In genomic region chr2:165868211-165868610, GRCh38 we compare ENCODE assay signal across 1 cellular context.
TF ChIP-seq lines count a peak whose summit lies in the region.

No MANE protein-coding gene starts in this region.

TF ChIP-seq in SK-N-SH, 30 proteins besides CTCF, POLR2A, EP300 and RAD21 (continued from another document):
- peak; percentile 18; the same call in 1 of the 2 replicates for TF ChIP-seq PBX3 (IDR thresholded peaks at IDR 0.05)
- TF ChIP-seq GATA2 (CRISPR knock-in tag; IDR thresholded peaks at IDR 0.05): no peak
- no peak for TF ChIP-seq SIN3A (IDR thresholded peaks at IDR 0.05; ENCODE audit: borderline replicate concordance, low read depth, low read length)
- no peak for TF ChIP-seq USF1 (IDR thresholded peaks at IDR 0.05; ENCODE audit: borderline replicate concordance, low read depth)
- TF ChIP-seq MAX (IDR thresholded peaks at IDR 0.05; ENCODE audit: low read depth): no peak
